ENCODE assay signal across 1 cellular context in genomic region chr11:103433976-103434375, GRCh38.
TF ChIP-seq lines count a peak whose summit lies in the region.

No MANE protein-coding gene starts in this region.

TF ChIP-seq in A549, 52 proteins besides CTCF, POLR2A, EP300 and RAD21 (continued from another document):
- TF ChIP-seq, protein P1, sequence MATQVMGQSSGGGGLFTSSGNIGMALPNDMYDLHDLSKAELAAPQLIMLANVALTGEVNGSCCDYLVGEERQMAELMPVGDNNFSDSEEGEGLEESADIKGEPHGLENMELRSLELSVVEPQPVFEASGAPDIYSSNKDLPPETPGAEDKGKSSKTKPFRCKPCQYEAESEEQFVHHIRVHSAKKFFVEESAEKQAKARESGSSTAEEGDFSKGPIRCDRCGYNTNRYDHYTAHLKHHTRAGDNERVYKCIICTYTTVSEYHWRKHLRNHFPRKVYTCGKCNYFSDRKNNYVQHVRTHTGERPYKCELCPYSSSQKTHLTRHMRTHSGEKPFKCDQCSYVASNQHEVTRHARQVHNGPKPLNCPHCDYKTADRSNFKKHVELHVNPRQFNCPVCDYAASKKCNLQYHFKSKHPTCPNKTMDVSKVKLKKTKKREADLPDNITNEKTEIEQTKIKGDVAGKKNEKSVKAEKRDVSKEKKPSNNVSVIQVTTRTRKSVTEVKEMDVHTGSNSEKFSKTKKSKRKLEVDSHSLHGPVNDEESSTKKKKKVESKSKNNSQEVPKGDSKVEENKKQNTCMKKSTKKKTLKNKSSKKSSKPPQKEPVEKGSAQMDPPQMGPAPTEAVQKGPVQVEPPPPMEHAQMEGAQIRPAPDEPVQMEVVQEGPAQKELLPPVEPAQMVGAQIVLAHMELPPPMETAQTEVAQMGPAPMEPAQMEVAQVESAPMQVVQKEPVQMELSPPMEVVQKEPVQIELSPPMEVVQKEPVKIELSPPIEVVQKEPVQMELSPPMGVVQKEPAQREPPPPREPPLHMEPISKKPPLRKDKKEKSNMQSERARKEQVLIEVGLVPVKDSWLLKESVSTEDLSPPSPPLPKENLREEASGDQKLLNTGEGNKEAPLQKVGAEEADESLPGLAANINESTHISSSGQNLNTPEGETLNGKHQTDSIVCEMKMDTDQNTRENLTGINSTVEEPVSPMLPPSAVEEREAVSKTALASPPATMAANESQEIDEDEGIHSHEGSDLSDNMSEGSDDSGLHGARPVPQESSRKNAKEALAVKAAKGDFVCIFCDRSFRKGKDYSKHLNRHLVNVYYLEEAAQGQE (IDR thresholded peaks at IDR 0.05) = no peak
- TF ChIP-seq ZNF302 (CRISPR knock-in tag; IDR thresholded peaks at IDR 0.05) (no peak), NFE2L2 (conservative IDR thresholded peaks at IDR 0.05; ENCODE audit: low read length) (no peak), TP53 (CRISPR knock-in tag; IDR thresholded peaks at IDR 0.05) (no peak), HOXA7 (CRISPR knock-in tag; IDR thresholded peaks at IDR 0.05) (no peak), ESRRA (IDR thresholded peaks at IDR 0.05; ENCODE audit: borderline replicate concordance, low read length) (no peak), USF2 (IDR thresholded peaks at IDR 0.05) (no peak), JUNB (IDR thresholded peaks at IDR 0.05) (no peak), MAZ (IDR thresholded peaks at IDR 0.05; ENCODE audit: borderline replicate concordance, low read depth, low read length) (no peak), GATA3 (IDR thresholded peaks at IDR 0.05; ENCODE audit: borderline replicate concordance) (no peak), ZFP36 (IDR thresholded peaks at IDR 0.05; ENCODE audit: borderline replicate concordance, partially characterized antibody) (no peak)
- TF ChIP-seq, protein P2, sequence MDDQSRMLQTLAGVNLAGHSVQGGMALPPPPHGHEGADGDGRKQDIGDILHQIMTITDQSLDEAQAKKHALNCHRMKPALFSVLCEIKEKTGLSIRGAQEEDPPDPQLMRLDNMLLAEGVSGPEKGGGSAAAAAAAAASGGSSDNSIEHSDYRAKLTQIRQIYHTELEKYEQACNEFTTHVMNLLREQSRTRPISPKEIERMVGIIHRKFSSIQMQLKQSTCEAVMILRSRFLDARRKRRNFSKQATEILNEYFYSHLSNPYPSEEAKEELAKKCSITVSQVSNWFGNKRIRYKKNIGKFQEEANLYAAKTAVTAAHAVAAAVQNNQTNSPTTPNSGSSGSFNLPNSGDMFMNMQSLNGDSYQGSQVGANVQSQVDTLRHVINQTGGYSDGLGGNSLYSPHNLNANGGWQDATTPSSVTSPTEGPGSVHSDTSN (IDR thresholded peaks at IDR 0.05) = no peak
